ENCODE assay signal across 24 cellular contexts in the genomic region with DNA sequence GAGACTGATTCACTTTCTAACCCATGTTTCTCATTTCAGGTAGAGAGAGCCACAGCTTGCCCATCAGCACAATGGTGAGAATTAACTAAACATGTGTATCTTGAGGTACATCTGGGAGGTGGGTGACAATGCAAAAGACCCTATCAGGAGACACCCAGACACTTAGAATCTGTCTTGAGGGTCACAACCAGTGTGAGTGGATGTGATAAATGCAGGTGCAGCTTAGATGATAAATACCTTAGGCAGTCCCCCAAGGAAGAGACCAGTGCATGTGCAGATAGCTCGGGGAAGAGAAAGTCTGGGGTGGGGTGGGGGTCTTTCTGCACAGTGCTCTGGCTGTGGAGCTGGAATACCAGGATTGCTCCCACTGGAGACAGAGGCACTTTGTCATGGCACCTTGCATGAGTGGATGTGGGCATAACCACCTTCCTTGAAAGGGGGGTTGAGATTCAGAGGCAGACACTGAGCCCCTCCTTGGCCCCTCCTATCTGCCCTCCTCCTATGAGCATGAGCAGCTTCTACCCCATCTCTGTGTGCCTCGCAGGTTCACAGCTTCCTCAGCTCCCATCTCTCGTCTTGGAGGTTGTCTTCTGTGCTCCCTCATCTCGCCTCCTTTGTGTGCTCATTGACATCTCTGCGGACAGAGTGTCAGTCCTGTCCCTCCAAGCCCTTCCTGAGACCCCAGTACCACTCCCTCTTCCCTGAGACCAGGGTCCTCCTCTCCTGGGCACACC.
A peak's percentile ranks its signal among the peaks of the same experiment; 100 is the strongest.
DNase-seq lines count a peak whose midpoint lies in the region; ATAC-seq and TF ChIP-seq lines count a peak whose summit lies in the region.
"Had no signal": no experiment of that assay in that cellular context is flagged by ENCODE, and none has a peak within 500 bp of the region (broad histone marks: within the 10 kb centered on the region; RNA-seq: fewer than 3 reads in every experiment).

No MANE protein-coding gene starts in this region.

- no CpG with 5 or more reads among the region's 5 CpGs for WGBS in neuronal stem cell (ENCODE audit: extremely low coverage in 2 of 2, insufficient read length in 2 of 2, insufficient replicate concordance in 1 of 2), 2 donors

- no peak overlapping the region for H3K4ac ChIP-seq in neuronal stem cell (ENCODE audit: low read length)

- H2BK5ac ChIP-seq in neuronal stem cell (ENCODE audit: low read length): no peak overlapping the region

- CTCF ChIA-PET in activated CD8-positive, alpha-beta memory T cell treated with anti-CD3 and anti-CD28 coated beads, Interleukin-2, amount 10 ng/mL, durations not matched to agents 7 days and 5 days (lab: Charles Lee): no interaction called here

- H3K18ac ChIP-seq in neuronal stem cell (ENCODE audit: low read length): peak overlapping the region; percentile 68

- no peaks in the 10 kb centered on the region for H3K79me1 ChIP-seq in neuronal stem cell (ENCODE audit: low read depth, low read length)

- H3K27me3 ChIP-seq in neuronal stem cell (ENCODE audit: control insufficient read depth in 3 of 3, insufficient read depth in 3 of 3, low read depth in 1 of 3, low read length in 3 of 3): no peaks in the 10 kb centered on the region
- H3K27me3 ChIP-seq: BE2C; BLaER1 treated with 17β-estradiol and CSF1 and Interleukin-3, amounts not matched to agents 10 nM and 100 nM had no signal

- no peak overlapping the region for H4K91ac ChIP-seq in neuronal stem cell (ENCODE audit: low read depth, low read length, poor library complexity)

- no peak for ATAC-seq in activated CD8-positive, alpha-beta memory T cell treated with anti-CD3 and anti-CD28 coated beads, Interleukin-2, amount 10 ng/mL, durations not matched to agents 7 days and 5 days
- no peak for ATAC-seq in GM18517 (IDR thresholded peaks at IDR 0.05; ENCODE audit: unreplicated experiment)
- ATAC-seq in esophagus mucosa: no peak
- no peak for ATAC-seq in GM21529 (IDR thresholded peaks at IDR 0.05; ENCODE audit: unreplicated experiment)
- ATAC-seq: A549, GM12878 had no signal

- H3K9me3 ChIP-seq in neuronal stem cell (replicated peaks in 1 of 2; ENCODE audit: control insufficient read depth in 2 of 2, insufficient read depth in 1 of 2, low read depth in 1 of 2, low read length in 2 of 2): no peaks in the 10 kb centered on the region
- H3K9me3 ChIP-seq: A549, BE2C had no signal

- no peak overlapping the region for H3K27ac Mint-ChIP-seq in activated CD8-positive, alpha-beta memory T cell treated with anti-CD3 and anti-CD28 coated beads, Interleukin-2, amount 10 ng/mL, durations not matched to agents 7 days and 5 days
- H3K27ac Mint-ChIP-seq in endothelial cell (ENCODE audit: unreplicated experiment): no peak overlapping the region
- H3K27ac Mint-ChIP-seq: CD14-positive monocyte; CD4-positive, alpha-beta T cell; CD8-positive, alpha-beta memory T cell had no signal

- no peak overlapping the region for H2BK12ac ChIP-seq in neuronal stem cell (ENCODE audit: low read length)

- H4K8ac ChIP-seq in neuronal stem cell (ENCODE audit: low read depth, low read length): no peak overlapping the region

- H2AFZ ChIP-seq in neuronal stem cell (ENCODE audit: low read length): no peak overlapping the region
- H2AFZ ChIP-seq: GM23248 had no signal

- no peak overlapping the region for H3K4me3 Mint-ChIP-seq in activated CD8-positive, alpha-beta memory T cell treated with anti-CD3 and anti-CD28 coated beads, Interleukin-2, amount 10 ng/mL, durations not matched to agents 7 days and 5 days
- peak overlapping the region; percentile 47 for H3K4me3 Mint-ChIP-seq in endothelial cell (ENCODE audit: unreplicated experiment)
- H3K4me3 Mint-ChIP-seq: CD14-positive monocyte; CD4-positive, alpha-beta T cell; CD8-positive, alpha-beta memory T cell had no signal

- H3K23ac ChIP-seq in neuronal stem cell (ENCODE audit: low read depth, low read length, poor library complexity): no peak overlapping the region

- H2AK5ac ChIP-seq in neuronal stem cell (ENCODE audit: low read depth, low read length): peak overlapping the region; percentile 24

- DNase-seq in activated CD8-positive, alpha-beta memory T cell treated with anti-CD3 and anti-CD28 coated beads, Interleukin-2, amount 10 ng/mL, durations not matched to agents 7 days and 5 days: peak; percentile 3
- DNase-seq in activated CD8-positive, alpha-beta memory T cell treated with anti-CD3 and anti-CD28 coated beads, Interleukin-2, amount 50 U/mL, for 4 hours: no peak
- no peak for DNase-seq in endothelial cell (ENCODE audit: low spot score)
- no peak for DNase-seq in neuronal stem cell (ENCODE audit: low spot score)
- DNase-seq: 8988T; ACHN; AML-193; BE2C; CD4-positive, alpha-beta T cell; CD8-positive, alpha-beta memory T cell; DMS 273 treated with DMSO at 0.1 percent for 48 hours; DMS79; EL; GDM1; GM23248; H7; HCEC 1CT had no signal

- H3K36me3 Mint-ChIP-seq in activated CD8-positive, alpha-beta memory T cell treated with anti-CD3 and anti-CD28 coated beads, Interleukin-2, amount 10 ng/mL, durations not matched to agents 7 days and 5 days: no peaks in the 10 kb centered on the region
- H3K36me3 Mint-ChIP-seq in endothelial cell (ENCODE audit: low read depth, unreplicated experiment): peaks cover 10% of the 10 kb centered on the region
- H3K36me3 Mint-ChIP-seq: CD14-positive monocyte; CD8-positive, alpha-beta memory T cell had no signal

- H3K4me1 Mint-ChIP-seq in activated CD8-positive, alpha-beta memory T cell treated with anti-CD3 and anti-CD28 coated beads, Interleukin-2, amount 10 ng/mL, durations not matched to agents 7 days and 5 days: no peaks in the 10 kb centered on the region
- no peaks in the 10 kb centered on the region for H3K4me1 Mint-ChIP-seq in endothelial cell (ENCODE audit: unreplicated experiment)
- H3K4me1 Mint-ChIP-seq: CD14-positive monocyte; CD8-positive, alpha-beta memory T cell had no signal

- H3K27ac ChIP-seq in neuronal stem cell (replicated peaks; ENCODE audit: low read length): no peak overlapping the region
- H3K27ac ChIP-seq: A549; BLaER1 treated with 17β-estradiol and CSF1 and Interleukin-3, amounts not matched to agents 10 nM and 100 nM; GM23248 had no signal

- no peak overlapping the region for H2BK120ac ChIP-seq in neuronal stem cell (ENCODE audit: low read depth, low read length)

- no peaks in the 10 kb centered on the region for H3K27me3 Mint-ChIP-seq in activated CD8-positive, alpha-beta memory T cell treated with anti-CD3 and anti-CD28 coated beads, Interleukin-2, amount 10 ng/mL, durations not matched to agents 7 days and 5 days
- peaks cover 9% of the 10 kb centered on the region for H3K27me3 Mint-ChIP-seq in endothelial cell (ENCODE audit: unreplicated experiment)
- H3K27me3 Mint-ChIP-seq: CD4-positive, alpha-beta T cell; CD8-positive, alpha-beta memory T cell had no signal

- no peak overlapping the region for H3K4me3 ChIP-seq in neuronal stem cell (ENCODE audit: low read length in 2 of 2)
- H3K4me3 ChIP-seq: A549; BLaER1 treated with 17β-estradiol and CSF1 and Interleukin-3, amounts not matched to agents 10 nM and 100 nM; GM12878; GM23248 had no signal

- no peak for TF ChIP-seq CTCF in endothelial cell (IDR thresholded peaks at IDR 0.05; ENCODE audit: unreplicated experiment)

- no peak overlapping the region for H3K9ac ChIP-seq in neuronal stem cell (ENCODE audit: low read depth, low read length, poor library complexity)
- H3K9ac ChIP-seq: BLaER1 treated with 17β-estradiol and CSF1 and Interleukin-3, amounts not matched to agents 10 nM and 100 nM; GM23248 had no signal

- H3K4me2 ChIP-seq in neuronal stem cell (ENCODE audit: insufficient read depth, low read length, poor library complexity, severe bottlenecking): no peak overlapping the region
- H3K4me2 ChIP-seq: A549; BLaER1 treated with 17β-estradiol and CSF1 and Interleukin-3, amounts not matched to agents 10 nM and 100 nM had no signal

- peak overlapping the region; percentile 49 for H3K14ac ChIP-seq in neuronal stem cell (ENCODE audit: low read length)

- H3K9me3 Mint-ChIP-seq in activated CD8-positive, alpha-beta memory T cell treated with anti-CD3 and anti-CD28 coated beads, Interleukin-2, amount 10 ng/mL, durations not matched to agents 7 days and 5 days (ENCODE audit: low read depth): no peaks in the 10 kb centered on the region
- H3K9me3 Mint-ChIP-seq in endothelial cell (ENCODE audit: unreplicated experiment): peaks cover 75% of the 10 kb centered on the region
- H3K9me3 Mint-ChIP-seq: CD4-positive, alpha-beta T cell had no signal

- no peaks in the 10 kb centered on the region for H3K4me1 ChIP-seq in neuronal stem cell (ENCODE audit: control insufficient read depth in 2 of 2, insufficient read depth in 1 of 2, low read depth in 1 of 2, low read length in 2 of 2)
- H3K4me1 ChIP-seq: A549, BE2C had no signal

- H3K36me3 ChIP-seq in neuronal stem cell (replicated peaks in 1 of 2; ENCODE audit: control insufficient read depth in 2 of 2, insufficient read depth in 2 of 2, low read length in 2 of 2): no peaks in the 10 kb centered on the region
- H3K36me3 ChIP-seq: BE2C; BLaER1 treated with 17β-estradiol and CSF1 and Interleukin-3, amounts not matched to agents 10 nM and 100 nM had no signal

- H2BK15ac ChIP-seq in neuronal stem cell (ENCODE audit: low read length): no peak overlapping the region
